Comparison of ENCODE assay signal across 10 cellular contexts in genomic region chr19:14112809-14113385, GRCh38. TPM values are rescaled to one million over a fixed set of nuclear protein-coding genes. Genes with fewer than 3 reads are reported as not detected.
DNase-seq lines count a peak whose midpoint lies in the region; ATAC-seq and TF ChIP-seq lines count a peak whose summit lies in the region.
"Had no signal": no experiment of that assay in that cellular context is flagged by ENCODE, and none has a peak within 500 bp of the region (broad histone marks: within the 10 kb centered on the region; RNA-seq: fewer than 3 reads in every experiment).

No MANE protein-coding gene starts in this region.

- no peak for TF ChIP-seq POLR2A in Peyer's patch (IDR thresholded peaks at IDR 0.05)

- H3K4me3 Mint-ChIP-seq in progenitor cell of endocrine pancreas (ENCODE audit: low read depth), result no peak overlapping the region
- no peak overlapping the region for H3K4me3 Mint-ChIP-seq in natural killer cell

- peak overlapping the region; percentile 52 to 70 (median 62) for H3K27ac ChIP-seq in Peyer's patch
- peak overlapping the region; percentile 93 to 100 (median 96) for H3K27ac ChIP-seq in heart right ventricle

- H3K27me3 Mint-ChIP-seq in progenitor cell of endocrine pancreas, result no peaks in the 10 kb centered on the region
- H3K27me3 Mint-ChIP-seq in natural killer cell (ENCODE audit: low read depth in 2 of 2), result no peaks in the 10 kb centered on the region
- H3K27me3 Mint-ChIP-seq: naive thymus-derived CD8-positive, alpha-beta T cell had no signal

- ATAC-seq in heart right ventricle (peak in 7 of 8 donors; percentile 14 to 63 (median 43)), natural killer cell (no peak)
- ATAC-seq: naive thymus-derived CD8-positive, alpha-beta T cell had no signal

- DNase-seq in AG10803 (ENCODE audit: low read depth), result no peak
- DNase-seq in Peyer's patch, result no peak
- DNase-seq in heart right ventricle, result peak; percentile 55 to 76
- DNase-seq in progenitor cell of endocrine pancreas (ENCODE audit: low spot score, unreplicated experiment), result no peak
- DNase-seq in NCI-H748 treated with DMSO at 0.1 percent for 48 hours (lab: John Stamatoyannopoulos, UW), result no peak
- DNase-seq in Ammon's horn (ENCODE audit: low spot score), result no peak
- no peak for DNase-seq in natural killer cell
- no peak for DNase-seq in COR-L47 (lab: John Stamatoyannopoulos, UW)
- DNase-seq: naive thymus-derived CD8-positive, alpha-beta T cell had no signal

- peak overlapping the region; percentile 41 for H3K27ac Mint-ChIP-seq in progenitor cell of endocrine pancreas
- no peak overlapping the region for H3K27ac Mint-ChIP-seq in natural killer cell

- H3K9me3 Mint-ChIP-seq in progenitor cell of endocrine pancreas (ENCODE audit: low read depth) (no peaks in the 10 kb centered on the region), natural killer cell (no peaks in the 10 kb centered on the region)
- H3K9me3 Mint-ChIP-seq: naive thymus-derived CD8-positive, alpha-beta T cell had no signal

- peaks cover 11% of the 10 kb centered on the region for H3K4me1 Mint-ChIP-seq in progenitor cell of endocrine pancreas (ENCODE audit: low read depth)
- peaks cover 18 to 35% of the 10 kb centered on the region in 2 donors for H3K4me1 Mint-ChIP-seq in natural killer cell

- H3K27me3 ChIP-seq in Peyer's patch, result no peaks in the 10 kb centered on the region
- H3K27me3 ChIP-seq in heart right ventricle, result no peaks in the 10 kb centered on the region

- peaks cover 0 to 46% (median 10%) of the 10 kb centered on the region in 4 donors for H3K4me1 ChIP-seq in Peyer's patch
- peaks cover 37 to 81% (median 69%) of the 10 kb centered on the region in 9 donors for H3K4me1 ChIP-seq in heart right ventricle

- H3K36me3 Mint-ChIP-seq in progenitor cell of endocrine pancreas (ENCODE audit: insufficient read depth) (no peaks in the 10 kb centered on the region), natural killer cell (no peaks in the 10 kb centered on the region)
- H3K36me3 Mint-ChIP-seq: naive thymus-derived CD8-positive, alpha-beta T cell had no signal

- H3K36me3 ChIP-seq in Peyer's patch (no peaks in the 10 kb centered on the region), heart right ventricle (peaks cover 0 to 11% (median 0%) of the 10 kb centered on the region in 9 donors)

- WGBS in heart right ventricle, 2 donors, result 16% methylated on average over 12 of the region's 12 CpGs

- no peak for TF ChIP-seq CTCF in AG10803 (conservative IDR thresholded peaks at IDR 0.05; ENCODE audit: low read length)
- no peak for TF ChIP-seq CTCF in Peyer's patch (IDR thresholded peaks at IDR 0.05)
- TF ChIP-seq CTCF in heart right ventricle (IDR thresholded peaks at IDR 0.05), result no peak
- TF ChIP-seq CTCF in progenitor cell of endocrine pancreas (IDR thresholded peaks at IDR 0.05; ENCODE audit: unreplicated experiment), result no peak
- TF ChIP-seq CTCF in natural killer cell (IDR thresholded peaks at IDR 0.05), result no peak

- H3K9me3 ChIP-seq in Peyer's patch (no peaks in the 10 kb centered on the region), heart right ventricle (no peaks in the 10 kb centered on the region)

- peak overlapping the region; percentile 24 for H3K4me3 ChIP-seq in AG10803 (ENCODE audit: low read length)
- peak overlapping the region in 1 of 4 donors; percentile 2 for H3K4me3 ChIP-seq in Peyer's patch
- peak overlapping the region in 9 of 10 donors; percentile 10 to 51 (median 41) for H3K4me3 ChIP-seq in heart right ventricle

- intact Hi-C loops in heart right ventricle (cut with DNase I) (no loop called here), natural killer cell (cut with micrococcal nuclease) (no loop called here)

RNA-seq across cellular contexts. Expression of gene PRKACA, which starts 4.7 kb away (rescaled TPM):
- total RNA-seq in Peyer's patch, result 10 to 100 TPM; 18.2 to 39.8 (median 30.0) TPM
- 100 to 1,000 TPM; 473 to 691 (median 518) TPM for total RNA-seq in heart right ventricle
- polyA plus RNA-seq in heart right ventricle, result 100 to 1,000 TPM; 196 to 214 TPM
- total RNA-seq in progenitor cell of endocrine pancreas, result 87.4 and 92.1 TPM in 2 replicates
- total RNA-seq in natural killer cell, result 10 to 100 TPM; 68.6 to 71.8 (median 69.3) TPM

RNA-seq across cellular contexts. Expression of gene SAMD1, which starts 22.3 kb away (rescaled TPM):
- total RNA-seq in Peyer's patch (10 to 100 TPM; 28.9 to 64.4 (median 33.9) TPM), heart right ventricle (10 to 100 TPM; 26.7 to 53.0 (median 33.7) TPM), progenitor cell of endocrine pancreas (64.7 and 72.4 TPM in 2 replicates), natural killer cell (10 to 100 TPM; 30.8 to 33.0 (median 30.9) TPM)
- polyA plus RNA-seq in heart right ventricle, result 10 to 100 TPM; 34.4 to 55.3 TPM

RNA-seq across cellular contexts. Expression of gene ASF1B, which starts 23.5 kb away (rescaled TPM):
- 10 to 100 TPM in 1 of 4 donors, 1 to 10 TPM in 3; 2.3 to 12.4 (median 5.5) TPM for total RNA-seq in Peyer's patch
- total RNA-seq in heart right ventricle, result 1 to 10 TPM in 3 of 10 donors, under 1 TPM in 7; 0.17 to 5.6 (median 0.63) TPM
- polyA plus RNA-seq in heart right ventricle, result under 1 TPM; 0.59 to 0.90 TPM
- 18.4 TPM in 2 replicates for total RNA-seq in progenitor cell of endocrine pancreas
- total RNA-seq in natural killer cell, result 1 to 10 TPM; 4.5 to 5.5 (median 4.8) TPM

RNA-seq across cellular contexts. Expression of gene C19orf67, which starts 27.3 kb away (rescaled TPM):
- not detected for total RNA-seq in Peyer's patch
- not detected for total RNA-seq in heart right ventricle
- polyA plus RNA-seq in heart right ventricle, result not detected
- 0.43 TPM in 1 of 2 replicates, not detected in the other for total RNA-seq in progenitor cell of endocrine pancreas
- total RNA-seq in natural killer cell, result under 1 TPM in 2 of 3 donors, not detected in 1; 0.35 to 0.53 TPM
- total RNA-seq: M059J had no signal
- polyA plus RNA-seq: naive thymus-derived CD8-positive, alpha-beta T cell had no signal

RNA-seq across cellular contexts. Expression of gene MISP3, which starts 40.3 kb away (rescaled TPM):
- total RNA-seq in Peyer's patch, result 10 to 100 TPM; 25.6 to 58.5 (median 40.7) TPM
- total RNA-seq in heart right ventricle, result 10 to 100 TPM in 1 of 10 donors, 1 to 10 TPM in 9; 3.1 to 10.3 (median 5.9) TPM
- polyA plus RNA-seq in heart right ventricle, result 10 to 100 TPM in 1 of 2 donors, 1 to 10 TPM in 1; 5.7 to 12.4 TPM
- 3.0 and 3.5 TPM in 2 replicates for total RNA-seq in progenitor cell of endocrine pancreas
- total RNA-seq in natural killer cell, result 1 to 10 TPM; 2.4 to 4.1 (median 2.4) TPM

Comparison
In these comparisons a context has a peak if more than half of its experiments do, and no peak if none do; other contexts are left out.
1. DNase-seq: peak in heart right ventricle (2 of 2); none in AG10803 (single experiment), Peyer's patch (0 of 3), progenitor cell of endocrine pancreas (single experiment), NCI-H748 treated with DMSO at 0.1 percent for 48 hours (single experiment), Ammon's horn (single experiment), natural killer cell (single experiment) and COR-L47 (single experiment).
2. ATAC-seq: peak in heart right ventricle (7 of 8); none in natural killer cell (0 of 3).